8 cellular contexts compared by ENCODE assay signal in genomic region chr17:45261577-45262515, GRCh38. TPM values are rescaled to one million over a fixed set of nuclear protein-coding genes. Genes with fewer than 3 reads are reported as not detected.
DNase-seq lines count a peak whose midpoint lies in the region; ATAC-seq and TF ChIP-seq lines count a peak whose summit lies in the region.

Gene SPATA32 (minus strand): TSS chr17:45262094. CDS start chr17:45262016, 78 bp downstream.

- CTCF ChIA-PET in activated naive CD4-positive, alpha-beta T cell treated with anti-CD3 and anti-CD28 coated beads for 36 hours (lab: Charles Lee): interaction anchor here (1.2 to 2.3 kb wide), 5 partner anchors 9 to 123 kb away, joined by 3 to 10 read pairs (median 5); no protein-coding TSS in a partner anchor

- peak; percentile 26 to 61 (median 53) for ATAC-seq in heart right ventricle
- no peak for ATAC-seq in GM21515 (IDR thresholded peaks at IDR 0.05; ENCODE audit: unreplicated experiment)

- no peaks in the 10 kb centered on the region for H3K27me3 Mint-ChIP-seq in activated naive CD4-positive, alpha-beta T cell treated with anti-CD3 and anti-CD28 coated beads for 36 hours (ENCODE audit: low read depth)

- H3K36me3 Mint-ChIP-seq in activated naive CD4-positive, alpha-beta T cell treated with anti-CD3 and anti-CD28 coated beads for 36 hours (ENCODE audit: low read depth): peaks cover 11% of the 10 kb centered on the region

- H3K4me1 ChIP-seq in NT2/D1 (ENCODE audit: insufficient read depth, insufficient read length): peaks cover 12% of the 10 kb centered on the region
- peaks cover 12 to 50% (median 33%) of the 10 kb centered on the region in 9 donors for H3K4me1 ChIP-seq in heart right ventricle

- H3K9me3 Mint-ChIP-seq in activated naive CD4-positive, alpha-beta T cell treated with anti-CD3 and anti-CD28 coated beads for 36 hours: no peaks in the 10 kb centered on the region

- peaks cover 28% of the 10 kb centered on the region for H3K4me1 Mint-ChIP-seq in activated naive CD4-positive, alpha-beta T cell treated with anti-CD3 and anti-CD28 coated beads for 36 hours (ENCODE audit: low read depth)

- H3K4me3 ChIP-seq in NT2/D1 (ENCODE audit: insufficient read length, low read depth) (peak within 1 kb of the TSS; percentile 37), heart right ventricle (peak within 1 kb of the TSS; percentile 19 to 93 (median 66))

- H3K27me3 ChIP-seq in NT2/D1 (ENCODE audit: insufficient read depth, insufficient read length): peaks cover 8% of the 10 kb centered on the region
- H3K27me3 ChIP-seq in heart right ventricle: no peaks in the 10 kb centered on the region

- H3K27ac Mint-ChIP-seq in activated naive CD4-positive, alpha-beta T cell treated with anti-CD3 and anti-CD28 coated beads for 36 hours: peak within 1 kb of the TSS; percentile 83

- intact Hi-C loops in activated naive CD4-positive, alpha-beta T cell treated with anti-CD3 and anti-CD28 coated beads for 36 hours (cut with micrococcal nuclease): loop anchor here (1.0 to 2.0 kb wide), 2 partner anchors 15 to 37 kb away; no protein-coding TSS in a partner anchor
- intact Hi-C loops in heart right ventricle (cut with DNase I): no loop called here

- H3K27ac ChIP-seq in heart right ventricle: peak within 1 kb of the TSS in 9 of 10 donors; percentile 27 to 74 (median 69)

- DNase-seq in GM10266 (ENCODE audit: extremely low spot score) (peak; percentile 80), NT2/D1 (ENCODE audit: low read depth, low spot score) (no peak), heart right ventricle (peak; percentile 56 to 71), putamen (ENCODE audit: low spot score) (peak; percentile 34), ureter (ENCODE audit: low spot score) (peak; percentile 71), HCEC 1CT (no peak)
- DNase-seq in activated naive CD4-positive, alpha-beta T cell treated with anti-CD3 and anti-CD28 coated beads for 36 hours: peak; percentile 79

- no peak for TF ChIP-seq CTCF in GM10266 (IDR thresholded peaks at IDR 0.05; ENCODE audit: control insufficient read depth, insufficient read depth, low read depth, missing control alignments)
- TF ChIP-seq CTCF in heart right ventricle (IDR thresholded peaks at IDR 0.05): no peak

- WGBS in heart right ventricle, 2 donors: 6 to 7% methylated on average over 68 of the region's 68 CpGs

- H3K36me3 ChIP-seq in NT2/D1 (ENCODE audit: insufficient read depth, insufficient read length, low read length) (peaks cover 41% of the 10 kb centered on the region), heart right ventricle (peaks cover 0 to 42% (median 18%) of the 10 kb centered on the region in 9 donors)

- H3K4me3 Mint-ChIP-seq in activated naive CD4-positive, alpha-beta T cell treated with anti-CD3 and anti-CD28 coated beads for 36 hours: peak within 1 kb of the TSS; percentile 81

- H3K9ac ChIP-seq in NT2/D1 (ENCODE audit: insufficient read length, low read depth): peak within 1 kb of the TSS; percentile 76

- no peaks in the 10 kb centered on the region for H3K9me3 ChIP-seq in NT2/D1 (ENCODE audit: insufficient read depth, low read length)
- H3K9me3 ChIP-seq in heart right ventricle: no peaks in the 10 kb centered on the region

RNA-seq across cellular contexts. Expression of gene SPATA32, which starts in this region (rescaled TPM):
- under 1 TPM in 1 of 2 experiments, not detected in 1; 0.12 TPM for total RNA-seq in activated naive CD4-positive, alpha-beta T cell treated with anti-CD3 and anti-CD28 coated beads for 36 hours
- total RNA-seq in heart right ventricle (under 1 TPM in 2 of 10 donors, not detected in 8; 0.13 to 0.16 TPM), ureter (not detected)
- polyA plus RNA-seq in heart right ventricle: not detected

Comparison
In these comparisons a context has a peak if more than half of its experiments do, and no peak if none do; other contexts are left out.
1. Peak in DNase-seq in activated naive CD4-positive, alpha-beta T cell treated with anti-CD3 and anti-CD28 coated beads for 36 hours; RNA of the gene not detected or under 1 TPM.
2. Peak in DNase-seq, ATAC-seq, H3K4me3 ChIP-seq and H3K27ac ChIP-seq in heart right ventricle; RNA of the gene not detected or under 1 TPM.
3. Peak in DNase-seq in ureter; RNA of the gene not detected or under 1 TPM.
4. DNase-seq: peak in GM10266 (single experiment) and putamen (single experiment); none in NT2/D1 (single experiment) and HCEC 1CT (single experiment).